24 cellular contexts compared by ENCODE assay signal in genomic region chr7:91468231-91468630, GRCh38.
"Had no signal": no experiment of that assay in that cellular context is flagged by ENCODE, and none has a peak within 500 bp of the region (broad histone marks: within the 10 kb centered on the region; RNA-seq: fewer than 3 reads in every experiment).

No MANE protein-coding gene starts in this region.

- ATAC-seq: HepG2, Right ventricle myocardium inferior, SK-N-SH treated with all-trans-retinoic acid at 6 μM for 48 hours had no signal

- DNase-seq: IMR-90; Karpas-422; KG1; MG63; NCI-H1092 treated with DMSO at 0.1 percent for 48 hours; NCI-H1436; NCI-H1694 treated with DMSO at 0.1 percent for 48 hours; NCI-H1930; NCI-H2081; NCI-H2107; NCI-H345; NCI-H446 treated with DMSO at 0.1 percent for 48 hours; NCI-H510A treated with DMSO at 0.1 percent for 48 hours; NCI-H69; NCI-H774; NK-92 treated with Interleukin-12 subunit alpha and Interleukin-12 subunit beta, amount 100 ng/mL, for 24 hours; OCI-M1; PC-9; Peyer's patch; SHP77 treated with DMSO at 0.1 percent for 48 hours; SJCRH30 had no signal
